In genomic region chr11:97548280-97548679, GRCh38 we compare ENCODE assay signal across 23 cellular contexts.
"Had no signal": no experiment of that assay in that cellular context is flagged by ENCODE, and none has a peak within 500 bp of the region (broad histone marks: within the 10 kb centered on the region; RNA-seq: fewer than 3 reads in every experiment).

No MANE protein-coding gene starts in this region.

- H3K4me3 ChIP-seq: coronary artery, heart right ventricle, left ventricle myocardium inferior, lower lobe of right lung, neural progenitor cell, ovary, right lobe of liver, tibial artery, upper lobe of left lung, uterus had no signal

- H3K27me3 Mint-ChIP-seq: memory B cell; natural killer cell treated with Interleukin-12 subunit alpha and Interleukin-12 subunit beta and Interleukin-15 and Interleukin-18, amount 100 ng/mL, for 72 hours; progenitor cell of endocrine pancreas; stimulated activated memory B cell treated with anti-CD40 and anti-IgM and Interleukin-4, amounts not matched to agents 10 μg/mL and 1 μg/mL and 100 μg/mL, for 72 hours; stimulated activated naive CD8-positive, alpha-beta T cell treated with anti-CD3 and anti-CD28 coated beads, Interleukin-15, Interleukin-2, amounts not matched to agents 100 ng/mL and 50 ng/mL, for 24 hours had no signal

- H3K27ac Mint-ChIP-seq: immature natural killer cell; memory B cell; natural killer cell treated with Interleukin-12 subunit alpha and Interleukin-12 subunit beta and Interleukin-15 and Interleukin-18, amount 100 ng/mL, for 72 hours; neural progenitor cell; progenitor cell of endocrine pancreas; stimulated activated memory B cell treated with anti-CD40 and anti-IgM and Interleukin-4, amounts not matched to agents 10 μg/mL and 1 μg/mL and 100 μg/mL, for 72 hours; stimulated activated naive CD8-positive, alpha-beta T cell treated with anti-CD3 and anti-CD28 coated beads, Interleukin-15, Interleukin-2, amounts not matched to agents 100 ng/mL and 50 ng/mL, for 24 hours had no signal

- H3K36me3 Mint-ChIP-seq: memory B cell; neural progenitor cell; stimulated activated memory B cell treated with anti-CD40 and anti-IgM and Interleukin-4, amounts not matched to agents 10 μg/mL and 1 μg/mL and 100 μg/mL, for 72 hours had no signal

- H3K9me3 Mint-ChIP-seq: neural progenitor cell had no signal

- H3K9ac ChIP-seq: neural progenitor cell had no signal

- H3K36me3 ChIP-seq: heart right ventricle, left ventricle myocardium inferior, lower lobe of right lung, neural progenitor cell, ovary, right lobe of liver, tibial artery, upper lobe of left lung, uterus had no signal

- ATAC-seq: heart right ventricle; lower lobe of right lung; natural killer cell treated with Interleukin-12 subunit alpha and Interleukin-12 subunit beta and Interleukin-15 and Interleukin-18, amount 100 ng/mL, for 72 hours; right lobe of liver; stimulated activated memory B cell treated with anti-CD40 and anti-IgM and Interleukin-4, amounts not matched to agents 10 μg/mL and 1 μg/mL and 100 μg/mL, for 72 hours had no signal

- H3K27ac ChIP-seq: coronary artery, heart right ventricle, left ventricle myocardium inferior, lower lobe of right lung, neural progenitor cell, ovary, right lobe of liver, tibial artery, upper lobe of left lung, uterus had no signal

- H3K27me3 ChIP-seq: heart right ventricle, neural progenitor cell, ovary, right lobe of liver, tibial artery, upper lobe of left lung, uterus had no signal

- H3K4me3 Mint-ChIP-seq: immature natural killer cell; memory B cell; natural killer cell treated with Interleukin-12 subunit alpha and Interleukin-12 subunit beta and Interleukin-15 and Interleukin-18, amount 100 ng/mL, for 72 hours; neural progenitor cell; stimulated activated memory B cell treated with anti-CD40 and anti-IgM and Interleukin-4, amounts not matched to agents 10 μg/mL and 1 μg/mL and 100 μg/mL, for 72 hours; stimulated activated naive CD8-positive, alpha-beta T cell treated with anti-CD3 and anti-CD28 coated beads, Interleukin-15, Interleukin-2, amounts not matched to agents 100 ng/mL and 50 ng/mL, for 24 hours had no signal

- H3K9me3 ChIP-seq: left ventricle myocardium inferior, lower lobe of right lung, ovary, right lobe of liver, tibial artery, upper lobe of left lung, uterus had no signal

- DNase-seq: effector CD4-positive, alpha-beta T cell; heart right ventricle; hypothalamus; immature natural killer cell; left ventricle myocardium inferior; lower lobe of right lung; midbrain; nucleus accumbens; ovary; right lobe of liver; stimulated activated CD4-positive, alpha-beta T cell treated with anti-CD3 and anti-CD28 coated beads, Interleukin-15, amount 100 ng/mL, for 24 hours; stimulated activated CD4-positive, alpha-beta T cell treated with anti-CD3 and anti-CD28 coated beads, Interleukin-1b, Interleukin-23, amount 100 ng/mL, for 48 hours; stimulated activated CD4-positive, alpha-beta T cell treated with anti-CD3 and anti-CD28 coated beads, Interleukin-4, amount 100 ng/mL, for 24 hours; tibial artery; upper lobe of left lung; uterus had no signal

- H3K4me1 Mint-ChIP-seq: immature natural killer cell; memory B cell; neural progenitor cell; stimulated activated memory B cell treated with anti-CD40 and anti-IgM and Interleukin-4, amounts not matched to agents 10 μg/mL and 1 μg/mL and 100 μg/mL, for 72 hours had no signal

- H3K4me1 ChIP-seq: heart right ventricle, left ventricle myocardium inferior, lower lobe of right lung, neural progenitor cell, right lobe of liver, tibial artery, upper lobe of left lung, uterus had no signal
